8 cellular contexts compared by ENCODE assay signal in the genomic region with DNA sequence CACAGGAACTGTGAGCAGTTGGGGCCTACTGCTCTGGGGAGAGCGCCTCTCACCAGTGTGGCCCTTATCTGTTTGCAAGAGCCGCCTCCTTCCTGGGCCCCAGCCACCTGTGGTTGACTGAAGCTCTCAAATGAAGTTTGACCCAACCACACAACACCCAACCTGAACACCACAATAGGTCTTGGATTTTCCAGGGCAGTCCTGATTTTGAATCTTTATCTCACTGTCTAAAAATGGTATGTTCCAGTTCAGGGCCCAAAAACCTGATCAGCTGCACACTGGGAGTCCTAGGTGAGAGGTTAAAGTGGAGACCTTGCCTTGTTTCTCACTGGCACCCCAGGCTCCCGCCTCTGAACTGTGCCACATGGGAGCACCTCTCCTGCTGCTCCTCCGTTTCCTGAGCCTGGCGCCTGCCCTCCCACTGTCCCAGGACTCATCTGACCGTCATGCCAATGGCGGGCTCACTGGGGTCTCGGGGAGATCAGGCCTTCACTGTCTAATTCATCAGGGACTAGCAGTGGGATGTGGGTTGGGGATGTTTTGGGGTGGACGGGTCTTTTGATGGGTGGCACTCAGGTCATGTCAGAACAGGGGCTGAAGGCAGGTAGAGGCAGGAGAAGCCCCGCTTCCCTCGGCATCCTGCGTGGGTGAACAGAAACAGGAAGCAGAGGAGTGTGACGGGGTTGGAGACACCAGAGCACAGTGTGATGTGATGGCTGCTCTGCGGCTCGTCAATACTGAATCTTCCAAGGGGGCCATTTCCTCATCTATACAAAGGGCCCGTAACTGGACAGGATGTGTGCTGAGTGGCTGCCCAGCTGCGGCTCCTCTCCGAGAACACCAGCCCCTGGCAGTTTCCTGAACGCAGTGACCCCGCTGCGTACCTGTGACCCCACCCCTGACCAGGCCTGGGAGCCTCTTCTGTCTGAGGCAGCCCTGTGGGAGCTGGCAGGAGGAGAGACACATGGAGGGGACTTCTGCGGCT. TPM values are rescaled to one million over a fixed set of nuclear protein-coding genes. Genes with fewer than 3 reads are reported as not detected.
DNase-seq lines count a peak whose midpoint lies in the region; ATAC-seq and TF ChIP-seq lines count a peak whose summit lies in the region.

No MANE protein-coding gene starts in this region.

- H3K9ac ChIP-seq in rectal smooth muscle tissue (ENCODE audit: low read length) = no peak overlapping the region

- TF ChIP-seq EP300 in tibial nerve (IDR thresholded peaks at IDR 0.05) = no peak

- TF ChIP-seq POLR2A in tibial nerve (IDR thresholded peaks at IDR 0.05) = no peak

- H3K27ac ChIP-seq in rectal smooth muscle tissue (ENCODE audit: low read depth, low read length) = peak overlapping the region; percentile 83
- peak overlapping the region in 1 of 4 donors; percentile 29 for H3K27ac ChIP-seq in tibial nerve

- H3K4me3 ChIP-seq in rectal smooth muscle tissue (ENCODE audit: low read length) (no peak overlapping the region), tibial nerve (no peak overlapping the region)

- ATAC-seq in GM18861 (IDR thresholded peaks at IDR 0.05; ENCODE audit: unreplicated experiment) (peak; percentile 79), HG03139 (IDR thresholded peaks at IDR 0.05; ENCODE audit: unreplicated experiment) (peak; percentile 81)

- H3K9me3 ChIP-seq in tibial nerve = no peaks in the 10 kb centered on the region

- DNase-seq in activated CD8-positive, alpha-beta memory T cell treated with anti-CD3 and anti-CD28 coated beads, Interleukin-2, amount 50 U/mL, for 4 hours = peak; percentile 47
- DNase-seq in NCI-H2081 treated with DMSO at 0.1 percent for 48 hours (lab: John Stamatoyannopoulos, UW) = no peak
- no peak for DNase-seq in anterior cingulate cortex (lab: John Stamatoyannopoulos, UW)
- no peak for DNase-seq in tibial nerve (ENCODE audit: low spot score in 2 of 2)
- DNase-seq in HK-2 (ENCODE audit: unreplicated experiment) = no peak

- H3K36me3 ChIP-seq in rectal smooth muscle tissue (ENCODE audit: control insufficient read depth, insufficient read depth, low read length) (no peaks in the 10 kb centered on the region), tibial nerve (no peaks in the 10 kb centered on the region)

- H3K27me3 ChIP-seq in rectal smooth muscle tissue (ENCODE audit: control insufficient read depth, insufficient read depth, low read length) = no peaks in the 10 kb centered on the region
- no peaks in the 10 kb centered on the region for H3K27me3 ChIP-seq in tibial nerve

- no peak for TF ChIP-seq CTCF in tibial nerve (IDR thresholded peaks at IDR 0.05)

- WGBS in tibial nerve, 2 donors = 72 to 80% methylated on average over 21 to 22 of the region's 22 CpGs

- H3K4me1 ChIP-seq in rectal smooth muscle tissue (ENCODE audit: control insufficient read depth, insufficient read depth, low read length) (peaks cover 12% of the 10 kb centered on the region), tibial nerve (no peaks in the 10 kb centered on the region)

RNA-seq across cellular contexts. Expression of gene ITPKB, which starts 59.6 kb away (rescaled TPM):
- 10 to 100 TPM; 49.2 to 82.0 (median 52.7) TPM for total RNA-seq in tibial nerve
